ENCODE assay signal across 8 cellular contexts in the genomic region with DNA sequence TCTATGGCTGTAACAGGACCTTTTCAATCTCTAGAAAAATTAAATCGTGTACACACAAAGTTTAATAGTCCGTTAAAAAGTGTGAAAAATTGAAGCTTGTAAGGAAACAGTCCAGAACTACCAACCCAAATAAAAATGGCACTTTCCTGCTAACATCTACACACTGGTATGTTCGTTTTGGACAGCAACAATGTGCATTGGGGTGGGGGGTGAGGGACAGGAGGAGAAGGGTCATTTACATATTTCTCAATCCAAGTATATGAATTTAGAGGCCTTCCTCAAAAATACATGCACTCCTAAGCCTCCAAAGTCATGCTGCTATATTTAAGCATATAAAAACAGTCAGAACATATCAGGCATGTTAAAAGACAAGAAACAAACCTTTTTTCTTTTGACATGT. TPM values are rescaled to one million over a fixed set of nuclear protein-coding genes. Genes with fewer than 3 reads are reported as not detected.
DNase-seq lines count a peak whose midpoint lies in the region; ATAC-seq lines count a peak whose summit lies in the region.

No MANE protein-coding gene starts in this region.

- H3K4me3 Mint-ChIP-seq in T-helper 2 cell treated with Interferon-gamma antibody and Interleukin-4, amounts not matched to agents 5 μg/mL and 100 μg/mL, for 36 hours, result peak overlapping the region; percentile 99
- H3K4me3 Mint-ChIP-seq in activated T-helper 1 cell treated with anti-CD3 and anti-CD28 coated beads, Interleukin-12 subunit alpha, Interleukin-12 subunit beta, Interleukin-2, Interleukin-4 antibody, amounts not matched to agents 30 ng/mL and 10 ng/mL and 1 ng/mL, durations not matched to agents 14 hours and 24 hours and 36 hours, result peak overlapping the region; percentile 99

- H3K9ac ChIP-seq in subcutaneous abdominal adipose tissue (ENCODE audit: low read length in 5 of 5), result peak overlapping the region; percentile 90 to 100 (median 99)

- peak overlapping the region; percentile 99 for H3K27ac ChIP-seq in subcutaneous abdominal adipose tissue (ENCODE audit: low read depth, low read length)

- no peaks in the 10 kb centered on the region for H3K27me3 Mint-ChIP-seq in T-helper 2 cell treated with Interferon-gamma antibody and Interleukin-4, amounts not matched to agents 5 μg/mL and 100 μg/mL, for 36 hours (ENCODE audit: low read depth)
- H3K27me3 Mint-ChIP-seq in activated T-helper 1 cell treated with anti-CD3 and anti-CD28 coated beads, Interleukin-12 subunit alpha, Interleukin-12 subunit beta, Interleukin-2, Interleukin-4 antibody, amounts not matched to agents 30 ng/mL and 10 ng/mL and 1 ng/mL, durations not matched to agents 14 hours and 24 hours and 36 hours (ENCODE audit: insufficient read depth), result no peaks in the 10 kb centered on the region

- H3K27me3 ChIP-seq in subcutaneous abdominal adipose tissue (ENCODE audit: control insufficient read depth in 5 of 5, insufficient read depth in 4 of 5, low read length in 5 of 5), result no peaks in the 10 kb centered on the region

- peaks cover 59% of the 10 kb centered on the region for H3K36me3 Mint-ChIP-seq in T-helper 2 cell treated with Interferon-gamma antibody and Interleukin-4, amounts not matched to agents 5 μg/mL and 100 μg/mL, for 36 hours (ENCODE audit: low read depth)
- H3K36me3 Mint-ChIP-seq in activated T-helper 1 cell treated with anti-CD3 and anti-CD28 coated beads, Interleukin-12 subunit alpha, Interleukin-12 subunit beta, Interleukin-2, Interleukin-4 antibody, amounts not matched to agents 30 ng/mL and 10 ng/mL and 1 ng/mL, durations not matched to agents 14 hours and 24 hours and 36 hours (ENCODE audit: low read depth), result peaks cover 48% of the 10 kb centered on the region

- H3K4me1 Mint-ChIP-seq in T-helper 2 cell treated with Interferon-gamma antibody and Interleukin-4, amounts not matched to agents 5 μg/mL and 100 μg/mL, for 36 hours (ENCODE audit: low read depth), result peaks cover 20% of the 10 kb centered on the region
- peaks cover 31% of the 10 kb centered on the region for H3K4me1 Mint-ChIP-seq in activated T-helper 1 cell treated with anti-CD3 and anti-CD28 coated beads, Interleukin-12 subunit alpha, Interleukin-12 subunit beta, Interleukin-2, Interleukin-4 antibody, amounts not matched to agents 30 ng/mL and 10 ng/mL and 1 ng/mL, durations not matched to agents 14 hours and 24 hours and 36 hours (ENCODE audit: low read depth)

- H3K4me1 ChIP-seq in subcutaneous abdominal adipose tissue (ENCODE audit: control insufficient read depth in 5 of 5, insufficient read depth in 5 of 5, low read length in 5 of 5), result peaks cover 0 to 56% (median 39%) of the 10 kb centered on the region in 5 donors

- H3K27ac Mint-ChIP-seq in T-helper 2 cell treated with Interferon-gamma antibody and Interleukin-4, amounts not matched to agents 5 μg/mL and 100 μg/mL, for 36 hours, result peak overlapping the region; percentile 23
- H3K27ac Mint-ChIP-seq in activated T-helper 1 cell treated with anti-CD3 and anti-CD28 coated beads, Interleukin-12 subunit alpha, Interleukin-12 subunit beta, Interleukin-2, Interleukin-4 antibody, amounts not matched to agents 30 ng/mL and 10 ng/mL and 1 ng/mL, durations not matched to agents 14 hours and 24 hours and 36 hours, result peak overlapping the region; percentile 44

- no peak for DNase-seq in T-helper 2 cell treated with Interferon-gamma antibody and Interleukin-4, amounts not matched to agents 5 μg/mL and 100 μg/mL, for 36 hours (ENCODE audit: low spot score)
- DNase-seq in T-helper 2 cell (no peak), NCI-H526 treated with DMSO at 0.1 percent for 48 hours (lab: John Stamatoyannopoulos, UW) (no peak)
- no peak for DNase-seq in activated T-helper 1 cell treated with anti-CD3 and anti-CD28 coated beads, Interleukin-12 subunit alpha, Interleukin-12 subunit beta, Interleukin-2, Interleukin-4 antibody, amounts not matched to agents 30 ng/mL and 10 ng/mL and 1 ng/mL, durations not matched to agents 14 hours and 24 hours and 36 hours (ENCODE audit: low spot score)
- no peak for DNase-seq in central memory CD4-positive, alpha-beta T cell

- H3K36me3 ChIP-seq in subcutaneous abdominal adipose tissue (ENCODE audit: control insufficient read depth in 5 of 5, insufficient read depth in 5 of 5, low read length in 5 of 5), result peaks cover 19 to 22% (median 20%) of the 10 kb centered on the region in 5 donors

- ATAC-seq in GM21360 (IDR thresholded peaks at IDR 0.05; ENCODE audit: unreplicated experiment), result no peak

- H3K4me3 ChIP-seq in iPS-18c (ENCODE audit: insufficient read depth, low read depth, low read length) (peak overlapping the region; percentile 99), subcutaneous abdominal adipose tissue (ENCODE audit: low read depth in 1 of 5, low read length in 5 of 5) (peak overlapping the region; percentile 96 to 100 (median 97))

- H3K9me3 ChIP-seq in iPS-18c (ENCODE audit: control insufficient read depth, insufficient read depth, low read length), result no peaks in the 10 kb centered on the region
- H3K9me3 ChIP-seq in subcutaneous abdominal adipose tissue (ENCODE audit: control insufficient read depth in 5 of 5, low read length in 5 of 5), result no peaks in the 10 kb centered on the region

- intact Hi-C loops in activated T-helper 1 cell treated with anti-CD3 and anti-CD28 coated beads, Interleukin-12 subunit alpha, Interleukin-12 subunit beta, Interleukin-2, Interleukin-4 antibody, amounts not matched to agents 30 ng/mL and 10 ng/mL and 1 ng/mL, durations not matched to agents 14 hours and 24 hours and 36 hours (cut with micrococcal nuclease), result loop anchor here (2.0 kb wide), 1 partner anchor 30 kb away; no protein-coding TSS in a partner anchor

- H3K9me3 Mint-ChIP-seq in T-helper 2 cell treated with Interferon-gamma antibody and Interleukin-4, amounts not matched to agents 5 μg/mL and 100 μg/mL, for 36 hours, result no peaks in the 10 kb centered on the region
- H3K9me3 Mint-ChIP-seq in activated T-helper 1 cell treated with anti-CD3 and anti-CD28 coated beads, Interleukin-12 subunit alpha, Interleukin-12 subunit beta, Interleukin-2, Interleukin-4 antibody, amounts not matched to agents 30 ng/mL and 10 ng/mL and 1 ng/mL, durations not matched to agents 14 hours and 24 hours and 36 hours, result no peaks in the 10 kb centered on the region

RNA-seq across cellular contexts. Expression of a gene that starts 2.5 kb away (rescaled TPM):
- 75.8 and 76.2 TPM in 2 replicates for total RNA-seq in activated T-helper 1 cell treated with anti-CD3 and anti-CD28 coated beads, Interleukin-12 subunit alpha, Interleukin-12 subunit beta, Interleukin-2, Interleukin-4 antibody, amounts not matched to agents 30 ng/mL and 10 ng/mL and 1 ng/mL, durations not matched to agents 14 hours and 24 hours and 36 hours

RNA-seq across cellular contexts. Expression of a gene that starts 49.4 kb away (rescaled TPM):
- 0.05 and 0.21 TPM in 2 replicates for total RNA-seq in activated T-helper 1 cell treated with anti-CD3 and anti-CD28 coated beads, Interleukin-12 subunit alpha, Interleukin-12 subunit beta, Interleukin-2, Interleukin-4 antibody, amounts not matched to agents 30 ng/mL and 10 ng/mL and 1 ng/mL, durations not matched to agents 14 hours and 24 hours and 36 hours
